8 cellular contexts compared by ENCODE assay signal in genomic region chr12:7374423-7375144, GRCh38.
DNase-seq lines count a peak whose midpoint lies in the region; ATAC-seq and TF ChIP-seq lines count a peak whose summit lies in the region.

No MANE protein-coding gene starts in this region.

- no peaks in the 10 kb centered on the region for H4K20me1 ChIP-seq in MM.1S (ENCODE audit: insufficient read depth, low read length)

- peaks cover 4% of the 10 kb centered on the region for H3K27me3 Mint-ChIP-seq in activated CD4-positive, alpha-beta T cell treated with anti-CD3 and anti-CD28 coated beads, Interleukin-2, amount 10 ng/mL, durations not matched to agents 24 days and 14 days

- no peaks in the 10 kb centered on the region for H3F3A ChIP-seq in MM.1S (ENCODE audit: insufficient read depth, low read length)

- no peaks in the 10 kb centered on the region for H3K27me3 ChIP-seq in MM.1S (replicated peaks; ENCODE audit: insufficient read depth, low read length)

- H3K4me1 ChIP-seq in MM.1S (ENCODE audit: low read length), result no peaks in the 10 kb centered on the region

- DNase-seq in activated CD4-positive, alpha-beta T cell treated with anti-CD3 and anti-CD28 coated beads, Interleukin-2, amount 10 ng/mL, durations not matched to agents 24 days and 14 days, result peak; percentile 61
- DNase-seq in activated CD4-positive, alpha-beta T cell treated with anti-CD3 and anti-CD28 coated beads for 1 hour, result no peak
- DNase-seq in MM.1S (peak; percentile 48), iris pigment epithelial cell (ENCODE audit: low read depth) (peak; percentile 11), NCI-H1048 (lab: John Stamatoyannopoulos, UW) (no peak)
- DNase-seq in activated CD4-positive, alpha-beta T cell treated with anti-CD3 and anti-CD28 coated beads, Interleukin-2, amount 50 U/mL, for 48 hours, result peak; percentile 8 to 32
- no peak for DNase-seq in effector CD8-positive, alpha-beta T cell (lab: John Stamatoyannopoulos, UW)

- H3K4me2 ChIP-seq in MM.1S (ENCODE audit: low read depth, low read length), result no peak overlapping the region

- H2AFZ ChIP-seq in MM.1S (ENCODE audit: low read length), result no peak overlapping the region

- no peak for ATAC-seq in HG02981 (IDR thresholded peaks at IDR 0.05; ENCODE audit: unreplicated experiment)

- H3K27ac Mint-ChIP-seq in activated CD4-positive, alpha-beta T cell treated with anti-CD3 and anti-CD28 coated beads, Interleukin-2, amount 10 ng/mL, durations not matched to agents 24 days and 14 days, result no peak overlapping the region

- H3K27ac ChIP-seq in MM.1S (ENCODE audit: low read length), result no peak overlapping the region

- H3K36me3 ChIP-seq in MM.1S (replicated peaks; ENCODE audit: insufficient read depth, low read length), result no peaks in the 10 kb centered on the region

- TF ChIP-seq CTCF in MM.1S (IDR thresholded peaks at IDR 0.05; ENCODE audit: low read length), result peak; percentile 55

- H3K4me1 Mint-ChIP-seq in activated CD4-positive, alpha-beta T cell treated with anti-CD3 and anti-CD28 coated beads, Interleukin-2, amount 10 ng/mL, durations not matched to agents 24 days and 14 days, result no peaks in the 10 kb centered on the region

- no peaks in the 10 kb centered on the region for H3K9me3 ChIP-seq in MM.1S (replicated peaks; ENCODE audit: insufficient read depth, low read length)

- no peaks in the 10 kb centered on the region for H3K36me3 Mint-ChIP-seq in activated CD4-positive, alpha-beta T cell treated with anti-CD3 and anti-CD28 coated beads, Interleukin-2, amount 10 ng/mL, durations not matched to agents 24 days and 14 days (ENCODE audit: low read depth)

- no peak overlapping the region for H3K4me3 Mint-ChIP-seq in activated CD4-positive, alpha-beta T cell treated with anti-CD3 and anti-CD28 coated beads, Interleukin-2, amount 10 ng/mL, durations not matched to agents 24 days and 14 days

- no peak overlapping the region for H3K9ac ChIP-seq in MM.1S (ENCODE audit: low read length)

- H3K9me3 Mint-ChIP-seq in activated CD4-positive, alpha-beta T cell treated with anti-CD3 and anti-CD28 coated beads, Interleukin-2, amount 10 ng/mL, durations not matched to agents 24 days and 14 days, result no peaks in the 10 kb centered on the region

- no peaks in the 10 kb centered on the region for H3K79me2 ChIP-seq in MM.1S (ENCODE audit: low read length)

- intact Hi-C loops in activated CD4-positive, alpha-beta T cell treated with anti-CD3 and anti-CD28 coated beads, Interleukin-2, amount 10 ng/mL, durations not matched to agents 24 days and 14 days (cut with micrococcal nuclease), result no loop called here

- no peaks in the 10 kb centered on the region for H3K9me2 ChIP-seq in MM.1S (replicated peaks; ENCODE audit: insufficient read depth, low read length)

- no peak overlapping the region for H3K4me3 ChIP-seq in MM.1S (ENCODE audit: low read length)

Comparison
In these comparisons a context has a peak if more than half of its experiments do, and no peak if none do; other contexts are left out.
1. DNase-seq: peak in activated CD4-positive, alpha-beta T cell treated with anti-CD3 and anti-CD28 coated beads, Interleukin-2, amount 10 ng/mL, durations not matched to agents 24 days and 14 days (single experiment), MM.1S (single experiment), activated CD4-positive, alpha-beta T cell treated with anti-CD3 and anti-CD28 coated beads, Interleukin-2, amount 50 U/mL, for 48 hours (2 of 2) and iris pigment epithelial cell (single experiment); none in activated CD4-positive, alpha-beta T cell treated with anti-CD3 and anti-CD28 coated beads for 1 hour (single experiment), NCI-H1048 (single experiment) and effector CD8-positive, alpha-beta T cell (single experiment).